Comparison of ENCODE assay signal across 13 cellular contexts in genomic region chr3:114551770-114552526, GRCh38.
DNase-seq lines count a peak whose midpoint lies in the region; ATAC-seq, FAIRE-seq and TF ChIP-seq lines count a peak whose summit lies in the region.
"Had no signal": no experiment of that assay in that cellular context is flagged by ENCODE, and none has a peak within 500 bp of the region (broad histone marks: within the 10 kb centered on the region; RNA-seq: fewer than 3 reads in every experiment).

No MANE protein-coding gene starts in this region.

- H3K27me3 ChIP-seq in IMR-90 (ENCODE audit: control insufficient read depth, insufficient read depth, low read length), result no peaks in the 10 kb centered on the region
- H3K27me3 ChIP-seq in K562 (ENCODE audit: control insufficient read depth in 2 of 2, insufficient read depth in 2 of 2, low read length in 2 of 2), result no peaks in the 10 kb centered on the region
- no peaks in the 10 kb centered on the region for H3K27me3 ChIP-seq in CD4-positive, alpha-beta T cell (ENCODE audit: control insufficient read depth, insufficient read depth, low read length)
- H3K27me3 ChIP-seq: ascending aorta, BE2C had no signal

- H2AK5ac ChIP-seq in IMR-90 (ENCODE audit: low read depth, low read length), result no peak overlapping the region

- ATAC-seq in IMR-90 (ENCODE audit: low read depth), result peak; percentile 56
- no peak for ATAC-seq in K562
- ATAC-seq in GM21723 (IDR thresholded peaks at IDR 0.05; ENCODE audit: unreplicated experiment), result no peak
- ATAC-seq in CD4-positive, alpha-beta T cell (ENCODE audit: poor library complexity), result no peak
- no peak for ATAC-seq in activated T-helper 17 cell treated with anti-CD3 and anti-CD28 coated beads, Interleukin-2, amount 50 U/mL, for 72 hours (replicated peaks)

- in situ Hi-C loops in IMR-90 (cut with MboI; ENCODE audit: low sequenced_read_pairs) (no loop called here), K562 (cut with MboI) (no loop called here)

- H3K4me1 Mint-ChIP-seq in CD4-positive, alpha-beta T cell (ENCODE audit: low read depth), result peaks cover 3% of the 10 kb centered on the region
- no peaks in the 10 kb centered on the region for H3K4me1 Mint-ChIP-seq in activated T-helper 17 cell treated with anti-CD3 and anti-CD28 coated beads, Interleukin-2, amount 50 U/mL, for 72 hours

- no CpG with 5 or more reads among the region's 4 CpGs for WGBS in IMR-90 (ENCODE audit: extremely low coverage in 2 of 2, insufficient read length in 1 of 2), 2 experiments
- 19% methylated on average over 4 of the region's 4 CpGs for WGBS in K562 (ENCODE audit: insufficient coverage, low coverage, missing lambda C conversion rate)

- peaks cover 7 to 34% of the 10 kb centered on the region in 2 experiments; a peak in 2 of 4 replicates for H3K79me1 ChIP-seq in IMR-90 (ENCODE audit: low read depth in 1 of 2, low read length in 2 of 2)

- H3K4me3 Mint-ChIP-seq in CD4-positive, alpha-beta T cell, result no peak overlapping the region
- H3K4me3 Mint-ChIP-seq in activated T-helper 17 cell treated with anti-CD3 and anti-CD28 coated beads, Interleukin-2, amount 50 U/mL, for 72 hours, result no peak overlapping the region

- DNase-seq in AG08395 (ENCODE audit: low spot score), result peak; percentile 9
- peak; percentile 84 for DNase-seq in IMR-90
- peak in 1 of 4 experiments; percentile 16 for DNase-seq in K562 (ENCODE audit: extremely low read depth in 1 of 4, low spot score in 3 of 4)
- DNase-seq in islet precursor cell, result peak; percentile 64
- no peak for DNase-seq in globus pallidus (ENCODE audit: low spot score)
- DNase-seq in CD4-positive, alpha-beta T cell, result no peak
- DNase-seq: activated T-cell treated with anti-CD3 and anti-CD28 coated beads for 4 hours, BE2C, NCI-H2171 treated with DMSO at 0.1 percent for 48 hours had no signal

- H3K36me3 Mint-ChIP-seq in CD4-positive, alpha-beta T cell (ENCODE audit: low read depth), result peaks cover 12% of the 10 kb centered on the region
- no peaks in the 10 kb centered on the region for H3K36me3 Mint-ChIP-seq in activated T-helper 17 cell treated with anti-CD3 and anti-CD28 coated beads, Interleukin-2, amount 50 U/mL, for 72 hours (ENCODE audit: low read depth)

- H4K8ac ChIP-seq in IMR-90 (ENCODE audit: low read depth in 2 of 2, low read length in 2 of 2), result peak overlapping the region in 1 of 2 experiments; percentile 40; a peak in 1 of 4 replicates

- no peak overlapping the region for H2BK15ac ChIP-seq in IMR-90 (ENCODE audit: low read depth, low read length)

- peak overlapping the region; percentile 78 for H2BK5ac ChIP-seq in IMR-90 (ENCODE audit: low read depth, low read length, poor library complexity, severe bottlenecking)

- no peak for TF ChIP-seq EP300 in K562 (IDR thresholded peaks at IDR 0.05; ENCODE audit: low read length)

- no peaks in the 10 kb centered on the region for H3K36me3 ChIP-seq in IMR-90 (ENCODE audit: control insufficient read depth, insufficient read depth, low read length)
- no peaks in the 10 kb centered on the region for H3K36me3 ChIP-seq in K562 (ENCODE audit: control insufficient read depth, insufficient read depth, low read length)
- H3K36me3 ChIP-seq: ascending aorta, BE2C, thoracic aorta had no signal

- H3K79me2 ChIP-seq in K562 (ENCODE audit: control insufficient read depth, insufficient read depth, low read length), result no peaks in the 10 kb centered on the region

- BruUV-seq in IMR-90 (replicated peaks; lab: Mats Ljungman, UMichigan) (no TSS peak), K562 (replicated peaks; lab: Mats Ljungman, UMichigan) (no TSS peak)

- H4K5ac ChIP-seq in IMR-90 (ENCODE audit: low read depth, low read length), result peak overlapping the region; percentile 45; the same call in 1 of the 2 replicates

- no peaks in the 10 kb centered on the region for H3K9me3 ChIP-seq in IMR-90 (ENCODE audit: control insufficient read depth, insufficient read depth, low read length)
- H3K9me3 ChIP-seq in K562 (replicated peaks; ENCODE audit: control insufficient read depth, insufficient read depth, low read depth, low read length), result no peaks in the 10 kb centered on the region
- no peaks in the 10 kb centered on the region for H3K9me3 ChIP-seq in CD4-positive, alpha-beta T cell (ENCODE audit: control insufficient read depth, low read length)
- H3K9me3 ChIP-seq: ascending aorta, BE2C, thoracic aorta had no signal

- no peaks in the 10 kb centered on the region for H3K27me3 Mint-ChIP-seq in CD4-positive, alpha-beta T cell
- H3K27me3 Mint-ChIP-seq in activated T-helper 17 cell treated with anti-CD3 and anti-CD28 coated beads, Interleukin-2, amount 50 U/mL, for 72 hours, result no peaks in the 10 kb centered on the region

- intact Hi-C loops in IMR-90 (cut with micrococcal nuclease), result no loop called here
- intact Hi-C loops in K562 (cut with micrococcal nuclease), result no loop called here
- intact Hi-C loops in CD4-positive, alpha-beta T cell (cut with DNase I, micrococcal nuclease), result no loop called here

- H2AFZ ChIP-seq in IMR-90 (replicated peaks; ENCODE audit: low read length, poor library complexity), result no peak overlapping the region
- H2AFZ ChIP-seq in K562 (ENCODE audit: low read depth, low read length), result no peak overlapping the region

- H2BK20ac ChIP-seq in IMR-90 (ENCODE audit: low read depth, low read length), result no peak overlapping the region

- no peaks in the 10 kb centered on the region for H3K9me3 Mint-ChIP-seq in CD4-positive, alpha-beta T cell
- H3K9me3 Mint-ChIP-seq in activated T-helper 17 cell treated with anti-CD3 and anti-CD28 coated beads, Interleukin-2, amount 50 U/mL, for 72 hours, result no peaks in the 10 kb centered on the region

- no peak overlapping the region for H3K56ac ChIP-seq in IMR-90 (ENCODE audit: extremely low read depth, insufficient read depth, low read length)

- H3K4me1 ChIP-seq in IMR-90 (ENCODE audit: control insufficient read depth, insufficient read depth, low read length) (peaks cover 7% of the 10 kb centered on the region), K562 (replicated peaks in 1 of 2; ENCODE audit: control insufficient read depth in 2 of 2, insufficient read depth in 2 of 2, low read length in 2 of 2) (no peaks in the 10 kb centered on the region)
- H3K4me1 ChIP-seq: ascending aorta, BE2C had no signal

- TF ChIP-seq POLR2A in IMR-90 (IDR thresholded peaks at IDR 0.05; ENCODE audit: low read depth, low read length), result no peak
- no peak for TF ChIP-seq POLR2A in K562 (conservative IDR thresholded peaks at IDR 0.05)

- no peak overlapping the region; the same call in 1 of the 2 replicates for H3K18ac ChIP-seq in IMR-90 (ENCODE audit: low read depth, low read length)

- no peak overlapping the region for H3K9ac ChIP-seq in IMR-90 (ENCODE audit: low read depth, low read length)
- no peak overlapping the region for H3K9ac ChIP-seq in K562 (ENCODE audit: insufficient read depth in 1 of 2, low read depth in 2 of 2, low read length in 2 of 2)

- TF ChIP-seq RAD21 in IMR-90 (IDR thresholded peaks at IDR 0.05; ENCODE audit: low read length) (0 out of 2 replicates have a peak, but pooled peaks have one; percentile 13), K562 (CRISPR knock-in tag; conservative IDR thresholded peaks at IDR 0.05 in 1 of 2, IDR thresholded peaks at IDR 0.05 in 1 of 2) (no peak)

- H3K14ac ChIP-seq in IMR-90 (replicated peaks; ENCODE audit: low read depth, low read length), result no peak overlapping the region

- no peak overlapping the region for H3K23ac ChIP-seq in IMR-90 (ENCODE audit: low read depth, low read length)

- H2BK120ac ChIP-seq in IMR-90 (ENCODE audit: low read depth, low read length), result no peak overlapping the region

- POLR2A ChIA-PET in IMR-90 (lab: Charles Lee; ENCODE audit: unreplicated experiment) (interaction anchor here (0.6 kb wide), 1 partner anchor 8 kb away, joined by 5 read pairs; no protein-coding TSS in a partner anchor), K562 (lab: Yijun Ruan, JAX) (interaction anchor here (0.7 kb wide), 1 partner anchor 1338 kb away, joined by 3 read pairs; no protein-coding TSS in a partner anchor)
- POLR2A ChIA-PET in CD4-positive, alpha-beta T cell (lab: Charles Lee), result interaction anchor here (0.6 kb wide), 1 partner anchor 42 kb away, joined by 3 read pairs; no protein-coding TSS in a partner anchor

- CTCF ChIA-PET in IMR-90 (lab: Yijun Ruan, JAX), result interaction anchor here (0.5 to 1.2 kb wide), 5 partner anchors 12 to 545 kb away, joined by 3 to 4 read pairs (median 3); no protein-coding TSS in a partner anchor
- CTCF ChIA-PET in K562 (lab: Yijun Ruan, JAX; ENCODE audit: low intra/inter-chr PET ratio), result no interaction called here
- CTCF ChIA-PET in CD4-positive, alpha-beta T cell (lab: Charles Lee), result no interaction called here

- H4K20me1 ChIP-seq in IMR-90 (ENCODE audit: insufficient read depth, low read length) (0 out of 2 replicates have a peak, but pooled peaks cover 5% of the 10 kb centered on the region), K562 (replicated peaks; ENCODE audit: control insufficient read depth, insufficient read depth, low read length) (no peaks in the 10 kb centered on the region)

- H3K27ac ChIP-seq in IMR-90 (ENCODE audit: insufficient read depth, low read length) (no peak overlapping the region), K562 (ENCODE audit: extremely low read depth, low read depth, low read length) (no peak overlapping the region)
- H3K27ac ChIP-seq in CD4-positive, alpha-beta T cell (ENCODE audit: low read depth, low read length), result no peak overlapping the region
- H3K27ac ChIP-seq: ascending aorta, thoracic aorta had no signal

- H4K91ac ChIP-seq in IMR-90 (ENCODE audit: insufficient read depth, low read depth, low read length), result no peak overlapping the region

- H3K27ac Mint-ChIP-seq in CD4-positive, alpha-beta T cell, result no peak overlapping the region
- H3K27ac Mint-ChIP-seq in activated T-helper 17 cell treated with anti-CD3 and anti-CD28 coated beads, Interleukin-2, amount 50 U/mL, for 72 hours, result no peak overlapping the region

- dilution Hi-C loops in IMR-90 (cut with HindIII; ENCODE audit: low sequenced_read_pairs, unreplicated experiment), result no loop called here

- H2AK9ac ChIP-seq in IMR-90 (replicated peaks; ENCODE audit: low read depth, low read length, poor library complexity), result no peak overlapping the region

- TF ChIP-seq CTCF in IMR-90 (conservative IDR thresholded peaks at IDR 0.05; ENCODE audit: low read depth, low read length), result no peak
- no peak for TF ChIP-seq CTCF in K562 (IDR thresholded peaks at IDR 0.05 in 2 of 3, conservative IDR thresholded peaks at IDR 0.05 in 1 of 3; ENCODE audit: insufficient read depth in 2 of 3, low read depth in 1 of 3, low read length in 3 of 3)
- TF ChIP-seq CTCF in CD4-positive, alpha-beta T cell (IDR thresholded peaks at IDR 0.05), result no peak

- no peak overlapping the region for H3K4me3 ChIP-seq in IMR-90 (ENCODE audit: insufficient read depth, low read depth, low read length)
- H3K4me3 ChIP-seq in K562, result no peak overlapping the region
- H3K4me3 ChIP-seq: ascending aorta, thoracic aorta had no signal

- no peak for FAIRE-seq in K562 (lab: Jason Lieb, UNC)

- no peak overlapping the region for H3K4ac ChIP-seq in IMR-90 (ENCODE audit: low read depth, low read length)

- H3K9me1 ChIP-seq in IMR-90 (ENCODE audit: insufficient read depth, low read length), result peaks cover 4% of the 10 kb centered on the region; the same call in 1 of the 2 replicates
- H3K9me1 ChIP-seq in K562 (ENCODE audit: control insufficient read depth, insufficient read depth, low read length), result no peaks in the 10 kb centered on the region

- H3K4me2 ChIP-seq in IMR-90 (ENCODE audit: low read depth, low read length) (no peak overlapping the region; the same call in 1 of the 2 replicates), K562 (ENCODE audit: insufficient read depth, low read length) (no peak overlapping the region)

Comparison
In these comparisons a context has a peak if more than half of its experiments do, and no peak if none do; other contexts are left out.
1. DNase-seq: peak in AG08395 (single experiment), IMR-90 (single experiment) and islet precursor cell (single experiment); none in globus pallidus (single experiment) and CD4-positive, alpha-beta T cell (0 of 10).